In genomic region chr9:126151031-126151670, GRCh38 we compare ENCODE assay signal across 1 cellular context.
TF ChIP-seq lines count a peak whose summit lies in the region.

No MANE protein-coding gene starts in this region.

TF ChIP-seq in HepG2, 621 proteins besides CTCF, POLR2A, EP300 and RAD21 (continued from another document and continues in another):
- no peak for TF ChIP-seq E2F1 (CRISPR knock-in tag; IDR thresholded peaks at IDR 0.05)
- no peak for TF ChIP-seq TBX3 (IDR thresholded peaks at IDR 0.05; ENCODE audit: borderline replicate concordance)
- TF ChIP-seq MAX (IDR thresholded peaks at IDR 0.05): 0 out of 2 replicates have a peak, but pooled peaks have one; percentile 12
- TF ChIP-seq NCOA5 (CRISPR knock-in tag; IDR thresholded peaks at IDR 0.05): no peak
- TF ChIP-seq ZNF816 (CRISPR knock-in tag; IDR thresholded peaks at IDR 0.05; ENCODE audit: borderline replicate concordance): no peak
- peak; percentile 35; the same call in 1 of the 2 replicates for TF ChIP-seq MEIS2 (CRISPR knock-in tag; IDR thresholded peaks at IDR 0.05)
- TF ChIP-seq TSC22D2 (CRISPR knock-in tag; IDR thresholded peaks at IDR 0.05; ENCODE audit: borderline replicate concordance): no peak
- no peak for TF ChIP-seq ZNF576 (CRISPR knock-in tag; IDR thresholded peaks at IDR 0.05)
- TF ChIP-seq HDAC2 (CRISPR knock-in tag; IDR thresholded peaks at IDR 0.05): peak; percentile 73
- TF ChIP-seq ZNF629 (CRISPR knock-in tag; conservative IDR thresholded peaks at IDR 0.05): no peak
- TF ChIP-seq SAP130 (CRISPR knock-in tag; IDR thresholded peaks at IDR 0.05; ENCODE audit: low read depth): peak; percentile 52
- TF ChIP-seq GLMP (CRISPR knock-in tag; IDR thresholded peaks at IDR 0.05; ENCODE audit: borderline replicate concordance): no peak
- no peak for TF ChIP-seq TRIM22 (IDR thresholded peaks at IDR 0.05)
- TF ChIP-seq LCORL (IDR thresholded peaks at IDR 0.05): no peak
- TF ChIP-seq LCORL (CRISPR knock-in tag; IDR thresholded peaks at IDR 0.05): 0 out of 2 replicates have a peak, but pooled peaks have one; percentile 40
- TF ChIP-seq ZNF296 (CRISPR knock-in tag; conservative IDR thresholded peaks at IDR 0.05): no peak
- no peak for TF ChIP-seq SOX6 (IDR thresholded peaks at IDR 0.05)
- TF ChIP-seq SOX6 (CRISPR knock-in tag; IDR thresholded peaks at IDR 0.05): peak; percentile 52; the same call in 1 of the 2 replicates
- TF ChIP-seq KDM5A (IDR thresholded peaks at IDR 0.05; ENCODE audit: borderline replicate concordance, low read length): no peak
- TF ChIP-seq ZNF510 (CRISPR knock-in tag; IDR thresholded peaks at IDR 0.05; ENCODE audit: low read depth): no peak
- TF ChIP-seq SIN3B (IDR thresholded peaks at IDR 0.05; ENCODE audit: low read length): no peak
- TF ChIP-seq AHR (CRISPR knock-in tag; IDR thresholded peaks at IDR 0.05): no peak
- no peak for TF ChIP-seq ZFP36L1 (CRISPR knock-in tag; IDR thresholded peaks at IDR 0.05)
- no peak for TF ChIP-seq XBP1 (CRISPR knock-in tag; IDR thresholded peaks at IDR 0.05)
- no peak for TF ChIP-seq ZNF207 (IDR thresholded peaks at IDR 0.05; ENCODE audit: borderline replicate concordance)
- no peak for TF ChIP-seq ZNF780A (CRISPR knock-in tag; IDR thresholded peaks at IDR 0.05)
- no peak for TF ChIP-seq ZNF841 (CRISPR knock-in tag; IDR thresholded peaks at IDR 0.05; ENCODE audit: borderline replicate concordance)
- no peak for TF ChIP-seq MAZ (IDR thresholded peaks at IDR 0.05; ENCODE audit: borderline replicate concordance, low read depth, low read length)
- no peak for TF ChIP-seq MAZ (CRISPR knock-in tag; IDR thresholded peaks at IDR 0.05; ENCODE audit: low read depth)
- no peak for TF ChIP-seq ZNF446 (CRISPR knock-in tag; IDR thresholded peaks at IDR 0.05)
- no peak for TF ChIP-seq IKZF1 (IDR thresholded peaks at IDR 0.05)
- no peak for TF ChIP-seq TFDP2 (CRISPR knock-in tag; IDR thresholded peaks at IDR 0.05)
- no peak for TF ChIP-seq BORCS8-MEF2B (CRISPR knock-in tag; IDR thresholded peaks at IDR 0.05)
- no peak for TF ChIP-seq FOXA1 (IDR thresholded peaks at IDR 0.05)
- TF ChIP-seq FOXA1 (CRISPR knock-in tag; IDR thresholded peaks at IDR 0.05): peak; percentile 92
- TF ChIP-seq ZBTB44 (CRISPR knock-in tag; IDR thresholded peaks at IDR 0.05): no peak
- no peak for TF ChIP-seq ZFP36 (IDR thresholded peaks at IDR 0.05; ENCODE audit: borderline replicate concordance, low read depth, low read length, partially characterized antibody)
- 0 out of 2 replicates have a peak, but pooled peaks have one; percentile 45 for TF ChIP-seq ZNF414 (CRISPR knock-in tag; IDR thresholded peaks at IDR 0.05)
- no peak for TF ChIP-seq ZNF562 (CRISPR knock-in tag; IDR thresholded peaks at IDR 0.05; ENCODE audit: borderline replicate concordance)
- TF ChIP-seq SNAPC5 (CRISPR knock-in tag; IDR thresholded peaks at IDR 0.05; ENCODE audit: borderline replicate concordance): no peak
- TF ChIP-seq ZBTB7B (CRISPR knock-in tag; IDR thresholded peaks at IDR 0.05): 0 out of 2 replicates have a peak, but pooled peaks have one; percentile 43
- no peak for TF ChIP-seq NRL (CRISPR knock-in tag; IDR thresholded peaks at IDR 0.05; ENCODE audit: borderline replicate concordance)
- TF ChIP-seq NFKBIZ (CRISPR knock-in tag; IDR thresholded peaks at IDR 0.05): no peak
- no peak for TF ChIP-seq ZNF543 (CRISPR knock-in tag; IDR thresholded peaks at IDR 0.05)
- no peak for TF ChIP-seq ZNF431 (CRISPR knock-in tag; IDR thresholded peaks at IDR 0.05; ENCODE audit: borderline replicate concordance, low read depth)
- no peak for TF ChIP-seq ZMAT5 (CRISPR knock-in tag; IDR thresholded peaks at IDR 0.05; ENCODE audit: borderline replicate concordance, low read depth)
- no peak for TF ChIP-seq TCF7 (IDR thresholded peaks at IDR 0.05; ENCODE audit: low read depth)
- TF ChIP-seq PAXIP1 (CRISPR knock-in tag; conservative IDR thresholded peaks at IDR 0.05): peak; percentile 76
- TF ChIP-seq TEF (CRISPR knock-in tag; IDR thresholded peaks at IDR 0.05): peak; percentile 33; the same call in 1 of the 2 replicates
- no peak for TF ChIP-seq ZBTB21 (CRISPR knock-in tag; IDR thresholded peaks at IDR 0.05)
- TF ChIP-seq PHF20 (CRISPR knock-in tag; IDR thresholded peaks at IDR 0.05): no peak
- TF ChIP-seq ZNF460 (CRISPR knock-in tag; IDR thresholded peaks at IDR 0.05; ENCODE audit: borderline replicate concordance): no peak
- no peak for TF ChIP-seq ZSCAN9 (CRISPR knock-in tag; IDR thresholded peaks at IDR 0.05; ENCODE audit: borderline replicate concordance)
- TF ChIP-seq ZNF256 (CRISPR knock-in tag; conservative IDR thresholded peaks at IDR 0.05): no peak
- no peak for TF ChIP-seq ZNF205 (CRISPR knock-in tag; IDR thresholded peaks at IDR 0.05)
